In genomic region chr15:85380860-85381535, GRCh38 we compare ENCODE assay signal across 8 cellular contexts. TPM values are rescaled to one million over a fixed set of nuclear protein-coding genes. Genes with fewer than 3 reads are reported as not detected.
DNase-seq lines count a peak whose midpoint lies in the region; ATAC-seq and TF ChIP-seq lines count a peak whose summit lies in the region.

No MANE protein-coding gene starts in this region.

- H3K4me3 Mint-ChIP-seq in nephron: peak overlapping the region; percentile 90 to 93 (median 93)

- DNase-seq in Karpas-422 (peak; percentile 72), erythroblast (lab: John Stamatoyannopoulos, UW) (peak; percentile 61 to 70), substantia nigra (lab: John Stamatoyannopoulos, UW) (peak in 26 of 49 donors; percentile 3 to 73 (median 38)), ecto neural progenitor cell (ENCODE audit: low spot score) (no peak)
- DNase-seq in activated CD8-positive, alpha-beta memory T cell treated with anti-CD3 and anti-CD28 coated beads for 48 hours (ENCODE audit: low read depth in 2 of 3, low spot score in 2 of 3): peak; percentile 15 to 48 (median 32)

- no peak for TF ChIP-seq POLR2A in erythroblast (IDR thresholded peaks at IDR 0.05; ENCODE audit: low read length)

- H3K79me2 ChIP-seq in DOHH2 (ENCODE audit: control insufficient read depth, low read length) (peaks cover 52% of the 10 kb centered on the region), Karpas-422 (ENCODE audit: low read length) (peaks cover 48% of the 10 kb centered on the region)

- H3K9ac ChIP-seq in Karpas-422 (ENCODE audit: low read length): peak overlapping the region; percentile 74

- H3K27me3 Mint-ChIP-seq in nephron (ENCODE audit: low read depth): peaks cover 3% of the 10 kb centered on the region

- H3K27ac ChIP-seq in DOHH2 (ENCODE audit: low read depth, low read length) (peak overlapping the region; percentile 80), Karpas-422 (ENCODE audit: low read length) (peak overlapping the region; percentile 86), substantia nigra (ENCODE audit: low read depth, low read length, poor library complexity, severe bottlenecking) (no peak overlapping the region)

- H3K9me3 ChIP-seq in DOHH2 (ENCODE audit: control insufficient read depth, insufficient read depth, low read length): no peaks in the 10 kb centered on the region
- no peaks in the 10 kb centered on the region for H3K9me3 ChIP-seq in Karpas-422 (ENCODE audit: low read length)

- peaks cover 9% of the 10 kb centered on the region for H3K36me3 Mint-ChIP-seq in nephron (ENCODE audit: low read depth)

- peak overlapping the region; percentile 11 to 95 (median 68) for H3K27ac Mint-ChIP-seq in nephron

- H3K9me3 Mint-ChIP-seq in nephron: no peaks in the 10 kb centered on the region

- peaks cover 37% of the 10 kb centered on the region for H3K4me1 Mint-ChIP-seq in nephron

- no peak for TF ChIP-seq CTCF in DOHH2 (IDR thresholded peaks at IDR 0.05; ENCODE audit: low read depth, low read length, poor library complexity, severe bottlenecking)
- no peak for TF ChIP-seq CTCF in nephron (IDR thresholded peaks at IDR 0.05; ENCODE audit: unreplicated experiment in 3 of 3)

- H3F3A ChIP-seq in DOHH2 (ENCODE audit: control insufficient read depth, insufficient read depth): peaks cover 24% of the 10 kb centered on the region

- peaks cover 49% of the 10 kb centered on the region for H3K4me1 ChIP-seq in DOHH2 (ENCODE audit: control insufficient read depth, low read length)
- peaks cover 48% of the 10 kb centered on the region for H3K4me1 ChIP-seq in Karpas-422 (ENCODE audit: low read length)

- H3K9me2 ChIP-seq in DOHH2 (replicated peaks; ENCODE audit: control insufficient read depth, low read length) (no peaks in the 10 kb centered on the region), Karpas-422 (replicated peaks; ENCODE audit: insufficient read depth, low read length) (no peaks in the 10 kb centered on the region)

- H3K4me3 ChIP-seq in DOHH2 (ENCODE audit: low read length) (peak overlapping the region; percentile 79), Karpas-422 (ENCODE audit: low read length) (peak overlapping the region; percentile 85)

- peak overlapping the region; percentile 83 for H3K4me2 ChIP-seq in DOHH2 (ENCODE audit: low read length)
- H3K4me2 ChIP-seq in Karpas-422 (ENCODE audit: low read depth, low read length, poor library complexity, severe bottlenecking): peak overlapping the region; percentile 88

- H3K27me3 ChIP-seq in DOHH2 (ENCODE audit: control insufficient read depth, low read length) (no peaks in the 10 kb centered on the region), Karpas-422 (ENCODE audit: low read length) (no peaks in the 10 kb centered on the region)

- peaks cover 10% of the 10 kb centered on the region for H4K20me1 ChIP-seq in DOHH2 (ENCODE audit: control insufficient read depth, insufficient read depth, low read depth, low read length)
- H4K20me1 ChIP-seq in Karpas-422 (ENCODE audit: insufficient read depth, low read depth, low read length): peaks cover 33% of the 10 kb centered on the region

- ATAC-seq in GM21723 (IDR thresholded peaks at IDR 0.05; ENCODE audit: unreplicated experiment): peak; percentile 42

- no peak overlapping the region for H2AFZ ChIP-seq in Karpas-422 (ENCODE audit: low read length)

- peaks cover 30% of the 10 kb centered on the region for H3K36me3 ChIP-seq in DOHH2 (ENCODE audit: control insufficient read depth, low read length)
- peaks cover 12% of the 10 kb centered on the region; the same call in 1 of the 2 replicates for H3K36me3 ChIP-seq in Karpas-422 (ENCODE audit: insufficient read depth, low read length)

RNA-seq across cellular contexts. Expression of gene AKAP13, which starts 0.6 kb away (rescaled TPM):
- 156 and 166 TPM in 2 replicates for total RNA-seq in Karpas-422 (2014; rRNA removed; shearing (Covaris generic); ENCODE audit: low replicate concordance)
